ENCODE assay signal across 31 cellular contexts in genomic region chr7:3007696-3008095, GRCh38. TPM values are rescaled to one million over a fixed set of nuclear protein-coding genes. Genes with fewer than 3 reads are reported as not detected.
A peak's percentile ranks its signal among the peaks of the same experiment; 100 is the strongest.
DNase-seq lines count a peak whose midpoint lies in the region; ATAC-seq and TF ChIP-seq lines count a peak whose summit lies in the region.
"Had no signal": no experiment of that assay in that cellular context is flagged by ENCODE, and none has a peak within 500 bp of the region (broad histone marks: within the 10 kb centered on the region; RNA-seq: fewer than 3 reads in every experiment).

No MANE protein-coding gene starts in this region.

- H3K27ac Mint-ChIP-seq in activated CD8-positive, alpha-beta T cell treated with anti-CD3 and anti-CD28 coated beads for 36 hours = peak overlapping the region; percentile 26
- no peak overlapping the region for H3K27ac Mint-ChIP-seq in activated CD8-positive, alpha-beta T cell treated with anti-CD3 and anti-CD28 coated beads, Interleukin-2, amount 10 ng/mL, durations not matched to agents 7 days and 5 days
- H3K27ac Mint-ChIP-seq in stimulated activated naive CD8-positive, alpha-beta T cell treated with anti-CD3 and anti-CD28 coated beads, Interleukin-15, Interleukin-2, amounts not matched to agents 100 ng/mL and 50 ng/mL, for 24 hours = peak overlapping the region; percentile 18
- H3K27ac Mint-ChIP-seq in stimulated activated naive CD8-positive, alpha-beta T cell treated with anti-CD3 and anti-CD28 coated beads, Interleukin-15, amount 100 ng/mL, for 72 hours = no peak overlapping the region
- H3K27ac Mint-ChIP-seq in memory B cell = peak overlapping the region; percentile 84
- H3K27ac Mint-ChIP-seq: type B pancreatic cell had no signal

- no peak for DNase-seq in activated CD8-positive, alpha-beta T cell treated with anti-CD3 and anti-CD28 coated beads for 36 hours
- DNase-seq in activated CD8-positive, alpha-beta T cell treated with anti-CD3 and anti-CD28 coated beads, Interleukin-2, amount 10 ng/mL, durations not matched to agents 7 days and 5 days = no peak
- DNase-seq in stimulated activated naive CD8-positive, alpha-beta T cell treated with anti-CD3 and anti-CD28 coated beads, Interleukin-15, amount 100 ng/mL, for 72 hours = no peak
- no peak for DNase-seq in memory B cell (ENCODE audit: low spot score in 2 of 2)
- DNase-seq in GM10248 (ENCODE audit: extremely low spot score) = no peak
- DNase-seq in ascending aorta (ENCODE audit: low spot score in 2 of 2) = no peak
- DNase-seq in GOT3 (lab: John Stamatoyannopoulos, UW) = no peak
- DNase-seq: activated CD4-positive, alpha-beta T cell treated with anti-CD3 and anti-CD28 coated beads, Interleukin-2, amount 50 U/mL, for 48 hours; activated naive CD8-positive, alpha-beta T cell treated with anti-CD3 and anti-CD28 coated beads, Interleukin-2, amount 10 ng/mL, durations not matched to agents 7 days and 5 days; activated T-cell treated with anti-CD3 and anti-CD28 coated beads for 4 hours; erythroblast; MV-4-11; NCI-H1436; NCI-H2081; NCI-H2227 treated with DMSO at 0.1 percent for 48 hours; NCI-H69; right cardiac atrium; spleen; stimulated activated CD4-positive, alpha-beta T cell treated with anti-CD3 and anti-CD28 coated beads, Interleukin-2, amount 100 ng/mL, for 24 hours; T-helper 2 cell had no signal

- no peaks in the 10 kb centered on the region for H3K4me1 ChIP-seq in ascending aorta

- no peaks in the 10 kb centered on the region for H3K36me3 ChIP-seq in ascending aorta
- H3K36me3 ChIP-seq: cardiac muscle cell, neutrophil had no signal

- H3K4me1 Mint-ChIP-seq in activated CD8-positive, alpha-beta T cell treated with anti-CD3 and anti-CD28 coated beads for 36 hours (ENCODE audit: low read depth) = peaks cover 59% of the 10 kb centered on the region
- peaks cover 49% of the 10 kb centered on the region for H3K4me1 Mint-ChIP-seq in activated CD8-positive, alpha-beta T cell treated with anti-CD3 and anti-CD28 coated beads, Interleukin-2, amount 10 ng/mL, durations not matched to agents 7 days and 5 days (ENCODE audit: low read depth)
- peaks cover 60% of the 10 kb centered on the region for H3K4me1 Mint-ChIP-seq in stimulated activated naive CD8-positive, alpha-beta T cell treated with anti-CD3 and anti-CD28 coated beads, Interleukin-15, Interleukin-2, amounts not matched to agents 100 ng/mL and 50 ng/mL, for 24 hours (ENCODE audit: low read depth)
- H3K4me1 Mint-ChIP-seq in stimulated activated naive CD8-positive, alpha-beta T cell treated with anti-CD3 and anti-CD28 coated beads, Interleukin-15, amount 100 ng/mL, for 72 hours = peaks cover 71% of the 10 kb centered on the region
- H3K4me1 Mint-ChIP-seq in memory B cell = peaks cover 37% of the 10 kb centered on the region

- no peaks in the 10 kb centered on the region for H3K27me3 ChIP-seq in ascending aorta
- H3K27me3 ChIP-seq: cardiac muscle cell, neutrophil, spleen had no signal

- no peak overlapping the region for H3K4me3 Mint-ChIP-seq in activated CD8-positive, alpha-beta T cell treated with anti-CD3 and anti-CD28 coated beads for 36 hours
- H3K4me3 Mint-ChIP-seq in activated CD8-positive, alpha-beta T cell treated with anti-CD3 and anti-CD28 coated beads, Interleukin-2, amount 10 ng/mL, durations not matched to agents 7 days and 5 days = no peak overlapping the region
- no peak overlapping the region for H3K4me3 Mint-ChIP-seq in stimulated activated naive CD8-positive, alpha-beta T cell treated with anti-CD3 and anti-CD28 coated beads, Interleukin-15, Interleukin-2, amounts not matched to agents 100 ng/mL and 50 ng/mL, for 24 hours
- no peak overlapping the region for H3K4me3 Mint-ChIP-seq in stimulated activated naive CD8-positive, alpha-beta T cell treated with anti-CD3 and anti-CD28 coated beads, Interleukin-15, amount 100 ng/mL, for 72 hours
- H3K4me3 Mint-ChIP-seq in memory B cell = no peak overlapping the region
- H3K4me3 Mint-ChIP-seq: activated naive CD8-positive, alpha-beta T cell treated with anti-CD3 and anti-CD28 coated beads, Interleukin-2, amount 10 ng/mL, durations not matched to agents 7 days and 5 days; type B pancreatic cell had no signal

- no peak overlapping the region for H3K4me3 ChIP-seq in ascending aorta
- H3K4me3 ChIP-seq: cardiac muscle cell, spleen had no signal

- H3K27ac ChIP-seq in ascending aorta = no peak overlapping the region
- H3K27ac ChIP-seq: 22Rv1, C4-2B, cardiac muscle cell, neutrophil, spleen had no signal

- POLR2A ChIA-PET in activated CD8-positive, alpha-beta T cell treated with anti-CD3 and anti-CD28 coated beads for 36 hours (lab: Charles Lee) = interaction anchor here (1.3 kb wide), 1 partner anchor 10 kb away, joined by 5 read pairs; no protein-coding TSS in a partner anchor
- POLR2A ChIA-PET in activated CD8-positive, alpha-beta T cell treated with anti-CD3 and anti-CD28 coated beads, Interleukin-2, amount 10 ng/mL, durations not matched to agents 7 days and 5 days (lab: Charles Lee) = no interaction called here
- POLR2A ChIA-PET in GM10248 (lab: Yijun Ruan, JAX) = no interaction called here

- H3K9me3 Mint-ChIP-seq in activated CD8-positive, alpha-beta T cell treated with anti-CD3 and anti-CD28 coated beads for 36 hours = no peaks in the 10 kb centered on the region
- no peaks in the 10 kb centered on the region for H3K9me3 Mint-ChIP-seq in activated CD8-positive, alpha-beta T cell treated with anti-CD3 and anti-CD28 coated beads, Interleukin-2, amount 10 ng/mL, durations not matched to agents 7 days and 5 days (ENCODE audit: insufficient read depth)
- H3K9me3 Mint-ChIP-seq in stimulated activated naive CD8-positive, alpha-beta T cell treated with anti-CD3 and anti-CD28 coated beads, Interleukin-15, Interleukin-2, amounts not matched to agents 100 ng/mL and 50 ng/mL, for 24 hours = no peaks in the 10 kb centered on the region
- H3K9me3 Mint-ChIP-seq in stimulated activated naive CD8-positive, alpha-beta T cell treated with anti-CD3 and anti-CD28 coated beads, Interleukin-15, amount 100 ng/mL, for 72 hours = no peaks in the 10 kb centered on the region
- no peaks in the 10 kb centered on the region for H3K9me3 Mint-ChIP-seq in memory B cell
- H3K9me3 Mint-ChIP-seq: activated naive CD8-positive, alpha-beta T cell treated with anti-CD3 and anti-CD28 coated beads, Interleukin-2, amount 10 ng/mL, durations not matched to agents 7 days and 5 days; type B pancreatic cell had no signal

- no peaks in the 10 kb centered on the region for H3K9me3 ChIP-seq in ascending aorta
- H3K9me3 ChIP-seq: neutrophil had no signal

- H3K27me3 Mint-ChIP-seq in activated CD8-positive, alpha-beta T cell treated with anti-CD3 and anti-CD28 coated beads for 36 hours = no peaks in the 10 kb centered on the region
- H3K27me3 Mint-ChIP-seq in activated CD8-positive, alpha-beta T cell treated with anti-CD3 and anti-CD28 coated beads, Interleukin-2, amount 10 ng/mL, durations not matched to agents 7 days and 5 days (ENCODE audit: low read depth) = no peaks in the 10 kb centered on the region
- no peaks in the 10 kb centered on the region for H3K27me3 Mint-ChIP-seq in stimulated activated naive CD8-positive, alpha-beta T cell treated with anti-CD3 and anti-CD28 coated beads, Interleukin-15, Interleukin-2, amounts not matched to agents 100 ng/mL and 50 ng/mL, for 24 hours
- no peaks in the 10 kb centered on the region for H3K27me3 Mint-ChIP-seq in stimulated activated naive CD8-positive, alpha-beta T cell treated with anti-CD3 and anti-CD28 coated beads, Interleukin-15, amount 100 ng/mL, for 72 hours
- H3K27me3 Mint-ChIP-seq in memory B cell = no peaks in the 10 kb centered on the region
- H3K27me3 Mint-ChIP-seq: activated naive CD8-positive, alpha-beta T cell treated with anti-CD3 and anti-CD28 coated beads, Interleukin-2, amount 10 ng/mL, durations not matched to agents 7 days and 5 days had no signal

- CTCF ChIA-PET in activated CD8-positive, alpha-beta T cell treated with anti-CD3 and anti-CD28 coated beads for 36 hours (lab: Charles Lee) = interaction anchor here (1.9 kb wide), 2 partner anchors 9 to 147 kb away, joined by 4 to 7 read pairs; no protein-coding TSS in a partner anchor
- CTCF ChIA-PET in activated CD8-positive, alpha-beta T cell treated with anti-CD3 and anti-CD28 coated beads, Interleukin-2, amount 10 ng/mL, durations not matched to agents 7 days and 5 days (lab: Charles Lee) = interaction anchor here (0.7 to 1.9 kb wide), 4 partner anchors 23 to 59 kb away, joined by 3 to 6 read pairs (median 3); no protein-coding TSS in a partner anchor
- CTCF ChIA-PET in GM10248 (lab: Yijun Ruan, JAX) = interaction anchor here (0.9 kb wide), 1 partner anchor 15 kb away, joined by 3 read pairs; no protein-coding TSS in a partner anchor

- intact Hi-C loops in activated CD8-positive, alpha-beta T cell treated with anti-CD3 and anti-CD28 coated beads for 36 hours (cut with micrococcal nuclease) = no loop called here
- intact Hi-C loops in ascending aorta (cut with DNase I) = no loop called here

- TF ChIP-seq CTCF in activated CD8-positive, alpha-beta T cell treated with anti-CD3 and anti-CD28 coated beads for 36 hours (IDR thresholded peaks at IDR 0.05) = no peak
- TF ChIP-seq CTCF in GM10248 (IDR thresholded peaks at IDR 0.05; ENCODE audit: control extremely low read depth, extremely low read depth, low read depth, missing control alignments) (no peak), ascending aorta (IDR thresholded peaks at IDR 0.05) (no peak)

- peaks cover 48% of the 10 kb centered on the region for H3K36me3 Mint-ChIP-seq in activated CD8-positive, alpha-beta T cell treated with anti-CD3 and anti-CD28 coated beads for 36 hours (ENCODE audit: low read depth)
- peaks cover 65% of the 10 kb centered on the region for H3K36me3 Mint-ChIP-seq in activated CD8-positive, alpha-beta T cell treated with anti-CD3 and anti-CD28 coated beads, Interleukin-2, amount 10 ng/mL, durations not matched to agents 7 days and 5 days (ENCODE audit: low read depth)
- H3K36me3 Mint-ChIP-seq in stimulated activated naive CD8-positive, alpha-beta T cell treated with anti-CD3 and anti-CD28 coated beads, Interleukin-15, Interleukin-2, amounts not matched to agents 100 ng/mL and 50 ng/mL, for 24 hours (ENCODE audit: low read depth) = peaks cover 34% of the 10 kb centered on the region
- peaks cover 28% of the 10 kb centered on the region for H3K36me3 Mint-ChIP-seq in memory B cell

- no peak for ATAC-seq in activated CD8-positive, alpha-beta T cell treated with anti-CD3 and anti-CD28 coated beads for 36 hours
- ATAC-seq in activated CD8-positive, alpha-beta T cell treated with anti-CD3 and anti-CD28 coated beads, Interleukin-2, amount 10 ng/mL, durations not matched to agents 7 days and 5 days = no peak
- ATAC-seq in stimulated activated naive CD8-positive, alpha-beta T cell treated with anti-CD3 and anti-CD28 coated beads, Interleukin-15, amount 100 ng/mL, for 72 hours = no peak
- ATAC-seq in memory B cell (ENCODE audit: low read depth) = no peak
- ATAC-seq: activated CD4-positive, CD25-positive, alpha-beta regulatory T cell treated with anti-CD3 and anti-CD28 coated beads, Interleukin-2, amount 50 U/mL, for 24 hours; left lobe of liver; right cardiac atrium; Right ventricle myocardium inferior; SK-N-SH treated with all-trans-retinoic acid at 6 μM for 48 hours had no signal

RNA-seq across cellular contexts. Expression of gene CARD11, which starts 36.0 kb away (rescaled TPM):
- 100 to 1,000 TPM in 1 of 2 experiments, 10 to 100 TPM in 1; 98.3 to 103 TPM for total RNA-seq in activated CD8-positive, alpha-beta T cell treated with anti-CD3 and anti-CD28 coated beads for 36 hours
- 100 to 1,000 TPM; 178 TPM for total RNA-seq in activated CD8-positive, alpha-beta T cell treated with anti-CD3 and anti-CD28 coated beads, Interleukin-2, amount 10 ng/mL, durations not matched to agents 7 days and 5 days
- 0.64 TPM for total RNA-seq in ascending aorta
- total RNA-seq: LHCN-M2 had no signal

Comparison
In these comparisons a context has a peak if more than half of its experiments do, and no peak if none do; other contexts are left out.
1. H3K27ac Mint-ChIP-seq: peak in activated CD8-positive, alpha-beta T cell treated with anti-CD3 and anti-CD28 coated beads for 36 hours (single experiment), stimulated activated naive CD8-positive, alpha-beta T cell treated with anti-CD3 and anti-CD28 coated beads, Interleukin-15, Interleukin-2, amounts not matched to agents 100 ng/mL and 50 ng/mL, for 24 hours (single experiment) and memory B cell (single experiment); none in activated CD8-positive, alpha-beta T cell treated with anti-CD3 and anti-CD28 coated beads, Interleukin-2, amount 10 ng/mL, durations not matched to agents 7 days and 5 days (single experiment) and stimulated activated naive CD8-positive, alpha-beta T cell treated with anti-CD3 and anti-CD28 coated beads, Interleukin-15, amount 100 ng/mL, for 72 hours (0 of 2).
2. RNA of gene CARD11, which starts 36.0 kb away (total RNA-seq): 178 TPM in activated CD8-positive, alpha-beta T cell treated with anti-CD3 and anti-CD28 coated beads, Interleukin-2, amount 10 ng/mL, durations not matched to agents 7 days and 5 days and 98.3 to 103 TPM in activated CD8-positive, alpha-beta T cell treated with anti-CD3 and anti-CD28 coated beads for 36 hours; 0.64 TPM in ascending aorta (single experiment); every median in the first group is over 10 times any median in the second.